In the genomic region with DNA sequence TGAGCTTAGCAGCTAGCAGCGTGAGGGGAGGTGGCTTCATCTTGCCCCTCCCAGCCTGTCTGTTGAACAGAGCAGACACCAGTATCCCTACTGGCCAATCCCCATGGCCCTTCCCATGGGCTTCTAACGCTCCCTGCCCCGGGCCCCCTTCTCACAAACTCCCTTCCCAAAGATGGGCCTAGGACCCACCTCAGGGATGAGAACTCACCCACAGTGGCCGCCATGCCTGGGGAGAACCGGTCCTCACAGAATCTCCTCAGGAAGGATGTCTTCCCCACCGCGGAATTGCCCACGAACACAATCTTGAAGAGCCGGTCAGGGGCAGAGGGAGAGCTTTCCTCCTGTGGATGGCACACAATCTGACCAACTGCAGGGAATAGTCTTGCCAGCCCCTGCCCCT, we compare ENCODE assay signal across 14 cellular contexts.
A peak's percentile ranks its signal among the peaks of the same experiment; 100 is the strongest.
DNase-seq lines count a peak whose midpoint lies in the region; ATAC-seq and TF ChIP-seq lines count a peak whose summit lies in the region.
"Had no signal": no experiment of that assay in that cellular context is flagged by ENCODE, and none has a peak within 500 bp of the region (broad histone marks: within the 10 kb centered on the region; RNA-seq: fewer than 3 reads in every experiment).

No MANE protein-coding gene starts in this region.

- no peak for DNase-seq in activated CD8-positive, alpha-beta T cell treated with anti-CD3 and anti-CD28 coated beads, Interleukin-2, amount 10 ng/mL, durations not matched to agents 7 days and 5 days
- DNase-seq in activated CD8-positive, alpha-beta T cell treated with anti-CD3 and anti-CD28 coated beads for 36 hours = no peak
- DNase-seq in CD4-positive, CD25-positive, alpha-beta regulatory T cell = no peak
- DNase-seq in neuronal stem cell (ENCODE audit: low spot score) (no peak), NCI-H146 (lab: John Stamatoyannopoulos, UW) (no peak), UCSD-AML1 (lab: John Stamatoyannopoulos, UW; ENCODE audit: unreplicated experiment) (no peak)
- DNase-seq: CD4-positive, alpha-beta memory T cell; DMS153; DMS79; GDM1 had no signal

- H2BK120ac ChIP-seq in neuronal stem cell (ENCODE audit: low read depth, low read length) = no peak overlapping the region

- intact Hi-C loops in activated CD8-positive, alpha-beta T cell treated with anti-CD3 and anti-CD28 coated beads for 36 hours (cut with micrococcal nuclease) = no loop called here

- H3K79me1 ChIP-seq in neuronal stem cell (ENCODE audit: low read depth, low read length) = no peaks in the 10 kb centered on the region

- CTCF ChIA-PET in activated CD8-positive, alpha-beta T cell treated with anti-CD3 and anti-CD28 coated beads, Interleukin-2, amount 10 ng/mL, durations not matched to agents 7 days and 5 days (lab: Charles Lee) = interaction anchor here (1.1 to 2.2 kb wide), 4 partner anchors 14 to 333 kb away, joined by 3 to 11 read pairs (median 6); no protein-coding TSS in a partner anchor
- CTCF ChIA-PET in activated CD8-positive, alpha-beta T cell treated with anti-CD3 and anti-CD28 coated beads for 36 hours (lab: Charles Lee) = no interaction called here

- no peak for ATAC-seq in activated CD8-positive, alpha-beta T cell treated with anti-CD3 and anti-CD28 coated beads, Interleukin-2, amount 10 ng/mL, durations not matched to agents 7 days and 5 days
- no peak for ATAC-seq in activated CD8-positive, alpha-beta T cell treated with anti-CD3 and anti-CD28 coated beads for 36 hours
- ATAC-seq in CD4-positive, CD25-positive, alpha-beta regulatory T cell (ENCODE audit: low read depth in 2 of 2) = no peak

- H4K91ac ChIP-seq in neuronal stem cell (ENCODE audit: low read depth, low read length, poor library complexity) = no peak overlapping the region

- no peak overlapping the region for H3K4me2 ChIP-seq in neuronal stem cell (ENCODE audit: insufficient read depth, low read length, poor library complexity, severe bottlenecking)
- H3K4me2 ChIP-seq: GM23338 had no signal

- no peak overlapping the region for H3K4me3 Mint-ChIP-seq in activated CD8-positive, alpha-beta T cell treated with anti-CD3 and anti-CD28 coated beads, Interleukin-2, amount 10 ng/mL, durations not matched to agents 7 days and 5 days
- no peak overlapping the region for H3K4me3 Mint-ChIP-seq in activated CD8-positive, alpha-beta T cell treated with anti-CD3 and anti-CD28 coated beads for 36 hours
- H3K4me3 Mint-ChIP-seq in CD4-positive, CD25-positive, alpha-beta regulatory T cell = no peak overlapping the region
- H3K4me3 Mint-ChIP-seq: B cell; CD4-positive, alpha-beta memory T cell; GM23338 had no signal

- no peak overlapping the region for H3K27ac ChIP-seq in CD4-positive, CD25-positive, alpha-beta regulatory T cell (ENCODE audit: insufficient read depth, low read length, poor library complexity, severe bottlenecking)
- no peak overlapping the region for H3K27ac ChIP-seq in neuronal stem cell (replicated peaks; ENCODE audit: low read length)
- H3K27ac ChIP-seq: C4-2B, HL-60 had no signal

- no peaks in the 10 kb centered on the region for H3K27me3 ChIP-seq in CD4-positive, CD25-positive, alpha-beta regulatory T cell (ENCODE audit: control insufficient read depth, insufficient read depth, low read length)
- no peaks in the 10 kb centered on the region for H3K27me3 ChIP-seq in neuronal stem cell (ENCODE audit: control insufficient read depth in 3 of 3, insufficient read depth in 3 of 3, low read depth in 1 of 3, low read length in 3 of 3)

- H3K27ac Mint-ChIP-seq in activated CD8-positive, alpha-beta T cell treated with anti-CD3 and anti-CD28 coated beads, Interleukin-2, amount 10 ng/mL, durations not matched to agents 7 days and 5 days = peak overlapping the region; percentile 92
- H3K27ac Mint-ChIP-seq in activated CD8-positive, alpha-beta T cell treated with anti-CD3 and anti-CD28 coated beads for 36 hours = no peak overlapping the region
- H3K27ac Mint-ChIP-seq in CD4-positive, CD25-positive, alpha-beta regulatory T cell = peak overlapping the region in 2 of 3 donors; percentile 26 to 56
- H3K27ac Mint-ChIP-seq: B cell, GM23338 had no signal

- H2BK5ac ChIP-seq in neuronal stem cell (ENCODE audit: low read length) = no peak overlapping the region

- H3K4ac ChIP-seq in neuronal stem cell (ENCODE audit: low read length) = no peak overlapping the region

- no peaks in the 10 kb centered on the region for H3K9me3 Mint-ChIP-seq in activated CD8-positive, alpha-beta T cell treated with anti-CD3 and anti-CD28 coated beads, Interleukin-2, amount 10 ng/mL, durations not matched to agents 7 days and 5 days (ENCODE audit: insufficient read depth)
- H3K9me3 Mint-ChIP-seq in activated CD8-positive, alpha-beta T cell treated with anti-CD3 and anti-CD28 coated beads for 36 hours = no peaks in the 10 kb centered on the region
- H3K9me3 Mint-ChIP-seq in CD4-positive, CD25-positive, alpha-beta regulatory T cell = peaks cover 0 to 2% (median 0%) of the 10 kb centered on the region in 7 donors
- H3K9me3 Mint-ChIP-seq: GM23338 had no signal

- H3K36me3 Mint-ChIP-seq in activated CD8-positive, alpha-beta T cell treated with anti-CD3 and anti-CD28 coated beads, Interleukin-2, amount 10 ng/mL, durations not matched to agents 7 days and 5 days (ENCODE audit: low read depth) = peaks cover 46% of the 10 kb centered on the region
- peaks cover 24% of the 10 kb centered on the region for H3K36me3 Mint-ChIP-seq in activated CD8-positive, alpha-beta T cell treated with anti-CD3 and anti-CD28 coated beads for 36 hours (ENCODE audit: low read depth)
- peaks cover 49% of the 10 kb centered on the region for H3K36me3 Mint-ChIP-seq in CD4-positive, CD25-positive, alpha-beta regulatory T cell

- peak overlapping the region; percentile 67 for H4K8ac ChIP-seq in neuronal stem cell (ENCODE audit: low read depth, low read length)

- H3K9ac ChIP-seq in neuronal stem cell (ENCODE audit: low read depth, low read length, poor library complexity) = no peak overlapping the region

- no peaks in the 10 kb centered on the region for H3K9me3 ChIP-seq in CD4-positive, CD25-positive, alpha-beta regulatory T cell (ENCODE audit: control insufficient read depth in 2 of 2, low read length in 2 of 2)
- no peaks in the 10 kb centered on the region for H3K9me3 ChIP-seq in neuronal stem cell (replicated peaks in 1 of 2; ENCODE audit: control insufficient read depth in 2 of 2, insufficient read depth in 1 of 2, low read depth in 1 of 2, low read length in 2 of 2)

- no peak overlapping the region for H2BK15ac ChIP-seq in neuronal stem cell (ENCODE audit: low read length)

- H2BK12ac ChIP-seq in neuronal stem cell (ENCODE audit: low read length) = no peak overlapping the region

- H3K18ac ChIP-seq in neuronal stem cell (ENCODE audit: low read length) = no peak overlapping the region

- no peak overlapping the region for H3K14ac ChIP-seq in neuronal stem cell (ENCODE audit: low read length)

- no peak overlapping the region for H2AFZ ChIP-seq in neuronal stem cell (ENCODE audit: low read length)
- H2AFZ ChIP-seq: GM23338 had no signal

- peak overlapping the region; percentile 21 for H2AK5ac ChIP-seq in neuronal stem cell (ENCODE audit: low read depth, low read length)

- no peaks in the 10 kb centered on the region for H3K4me1 ChIP-seq in CD4-positive, CD25-positive, alpha-beta regulatory T cell (ENCODE audit: control insufficient read depth, insufficient read depth, low read length, poor library complexity, severe bottlenecking)
- peaks cover 2 to 5% of the 10 kb centered on the region in 2 donors for H3K4me1 ChIP-seq in neuronal stem cell (ENCODE audit: control insufficient read depth in 2 of 2, insufficient read depth in 1 of 2, low read depth in 1 of 2, low read length in 2 of 2)

- H3K23ac ChIP-seq in neuronal stem cell (ENCODE audit: low read depth, low read length, poor library complexity) = peak overlapping the region; percentile 19

- no peak for TF ChIP-seq CTCF in activated CD8-positive, alpha-beta T cell treated with anti-CD3 and anti-CD28 coated beads for 36 hours (IDR thresholded peaks at IDR 0.05)

- no CpG with 5 or more reads among the region's 9 CpGs for WGBS in neuronal stem cell (ENCODE audit: extremely low coverage in 2 of 2, insufficient read length in 2 of 2, insufficient replicate concordance in 1 of 2), 2 donors

- no peak overlapping the region for H3K4me3 ChIP-seq in CD4-positive, CD25-positive, alpha-beta regulatory T cell (ENCODE audit: low read depth, low read length)
- no peak overlapping the region for H3K4me3 ChIP-seq in neuronal stem cell (ENCODE audit: low read length in 2 of 2)
- H3K4me3 ChIP-seq: GM23338 had no signal

- H3K4me1 Mint-ChIP-seq in activated CD8-positive, alpha-beta T cell treated with anti-CD3 and anti-CD28 coated beads, Interleukin-2, amount 10 ng/mL, durations not matched to agents 7 days and 5 days (ENCODE audit: low read depth) = peaks cover 31% of the 10 kb centered on the region
- no peaks in the 10 kb centered on the region for H3K4me1 Mint-ChIP-seq in activated CD8-positive, alpha-beta T cell treated with anti-CD3 and anti-CD28 coated beads for 36 hours (ENCODE audit: low read depth)
- peaks cover 0 to 4% (median 1%) of the 10 kb centered on the region in 4 donors for H3K4me1 Mint-ChIP-seq in CD4-positive, CD25-positive, alpha-beta regulatory T cell
- H3K4me1 Mint-ChIP-seq: B cell had no signal

- no peaks in the 10 kb centered on the region for H3K27me3 Mint-ChIP-seq in activated CD8-positive, alpha-beta T cell treated with anti-CD3 and anti-CD28 coated beads, Interleukin-2, amount 10 ng/mL, durations not matched to agents 7 days and 5 days (ENCODE audit: low read depth)
- no peaks in the 10 kb centered on the region for H3K27me3 Mint-ChIP-seq in activated CD8-positive, alpha-beta T cell treated with anti-CD3 and anti-CD28 coated beads for 36 hours
- H3K27me3 Mint-ChIP-seq in CD4-positive, CD25-positive, alpha-beta regulatory T cell = no peaks in the 10 kb centered on the region
- H3K27me3 Mint-ChIP-seq: B cell; CD4-positive, alpha-beta memory T cell had no signal

- H3K36me3 ChIP-seq in CD4-positive, CD25-positive, alpha-beta regulatory T cell (ENCODE audit: control insufficient read depth, insufficient read depth, low read length) = peaks cover 46% of the 10 kb centered on the region
- no peaks in the 10 kb centered on the region for H3K36me3 ChIP-seq in neuronal stem cell (replicated peaks in 1 of 2; ENCODE audit: control insufficient read depth in 2 of 2, insufficient read depth in 2 of 2, low read length in 2 of 2)

- POLR2A ChIA-PET in activated CD8-positive, alpha-beta T cell treated with anti-CD3 and anti-CD28 coated beads, Interleukin-2, amount 10 ng/mL, durations not matched to agents 7 days and 5 days (lab: Charles Lee) = no interaction called here
- POLR2A ChIA-PET in activated CD8-positive, alpha-beta T cell treated with anti-CD3 and anti-CD28 coated beads for 36 hours (lab: Charles Lee) = no interaction called here
